8 cellular contexts compared by ENCODE assay signal in the genomic region with DNA sequence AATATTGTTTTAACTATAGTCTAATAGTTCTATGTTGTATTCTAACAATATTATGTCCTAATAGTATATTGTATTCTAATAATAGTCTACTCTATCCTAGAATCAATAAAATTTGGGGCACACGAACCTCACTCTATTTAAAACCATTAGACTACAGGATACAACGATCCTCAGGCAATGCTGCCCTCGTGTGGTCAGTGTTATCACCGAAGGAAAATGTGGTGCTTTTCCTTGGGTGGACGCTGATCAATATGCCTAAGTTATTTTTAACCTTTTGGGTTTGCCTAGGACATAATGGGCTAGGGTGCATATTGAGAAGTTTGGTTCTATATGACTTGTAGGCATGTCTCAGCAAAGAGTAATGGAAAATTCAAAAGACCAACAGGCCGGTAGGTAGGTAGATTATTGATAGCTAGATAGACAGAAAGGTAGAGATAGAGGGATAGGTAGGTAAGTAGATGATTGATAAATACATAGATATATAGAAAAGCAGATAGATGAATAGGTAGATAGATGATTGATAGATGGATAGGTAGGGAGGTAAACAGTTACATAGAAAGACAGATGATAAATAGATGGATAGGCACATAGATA.
DNase-seq lines count a peak whose midpoint lies in the region; ATAC-seq, FAIRE-seq and TF ChIP-seq lines count a peak whose summit lies in the region.

No MANE protein-coding gene starts in this region.

- intact Hi-C loops in MCF 10A (cut with micrococcal nuclease) (loop anchor here (1.0 to 2.0 kb wide), 3 partner anchors 90 to 603 kb away; no protein-coding TSS in a partner anchor), left colon (cut with DNase I, micrococcal nuclease) (no loop called here)

- no peaks in the 10 kb centered on the region for H3K27me3 Mint-ChIP-seq in MCF 10A (ENCODE audit: insufficient read depth, unreplicated experiment)

- POLR2A ChIA-PET in MCF 10A (lab: Yijun Ruan, JAX), result no interaction called here

- CTCF ChIA-PET in MCF 10A (lab: Yijun Ruan, JAX), result interaction anchor here (0.6 to 1.2 kb wide), 5 partner anchors 13 to 520 kb away, joined by 3 to 4 read pairs (median 3); no protein-coding TSS in a partner anchor

- peak; percentile 35 for TF ChIP-seq CTCF in GM12864 (IDR thresholded peaks at IDR 0.05; ENCODE audit: low read depth, low read length, missing control alignments)
- peak; percentile 67 for TF ChIP-seq CTCF in MCF 10A (IDR thresholded peaks at IDR 0.05; ENCODE audit: unreplicated experiment)

- DNase-seq in GM12864 (ENCODE audit: low read depth), result no peak
- DNase-seq in SJCRH30, result peak; percentile 29 to 80
- peak; percentile 72 for DNase-seq in MCF 10A (ENCODE audit: unreplicated experiment)
- DNase-seq in left colon, result peak in 1 of 2 donors; percentile 71
- DNase-seq in stimulated activated naive CD8-positive, alpha-beta T cell treated with anti-CD3 and anti-CD28 coated beads, Interleukin-15, Interleukin-2, amounts not matched to agents 100 U/mL and 50 U/mL, for 24 hours, result peak; percentile 21
- no peak for DNase-seq in NCI-H1436 treated with DMSO at 0.1 percent for 48 hours (lab: John Stamatoyannopoulos, UW)

- peaks cover 2% of the 10 kb centered on the region; the same call in 1 of the 2 replicates for H3K36me3 ChIP-seq in SJCRH30

- peaks cover 22% of the 10 kb centered on the region for H3K36me3 Mint-ChIP-seq in MCF 10A (ENCODE audit: insufficient read depth, unreplicated experiment)

- no peak overlapping the region for H3K4me3 Mint-ChIP-seq in MCF 10A (ENCODE audit: unreplicated experiment)

- no peaks in the 10 kb centered on the region for H3K9me3 Mint-ChIP-seq in MCF 10A (ENCODE audit: unreplicated experiment)

- no peaks in the 10 kb centered on the region for H3K27me3 ChIP-seq in SJCRH30

- no peak overlapping the region for H3K27ac ChIP-seq in SJCRH30

- H3K27ac Mint-ChIP-seq in MCF 10A (ENCODE audit: low read depth, unreplicated experiment), result no peak overlapping the region

- no peaks in the 10 kb centered on the region for H3K9me3 ChIP-seq in SJCRH30 (replicated peaks)

- FAIRE-seq in A204.1 (lab: Jason Lieb, UNC), result peak; percentile 93

- ATAC-seq in HG03354 (IDR thresholded peaks at IDR 0.05; ENCODE audit: poor library complexity, severe bottlenecking, unreplicated experiment), result peak; percentile 83
- ATAC-seq in left colon, result peak; percentile 61
- no peak for ATAC-seq in stimulated activated naive CD8-positive, alpha-beta T cell treated with anti-CD3 and anti-CD28 coated beads, Interleukin-15, Interleukin-2, amounts not matched to agents 100 U/mL and 50 U/mL, for 24 hours

- no peaks in the 10 kb centered on the region for H3K4me1 Mint-ChIP-seq in MCF 10A (ENCODE audit: insufficient read depth, unreplicated experiment)

- H3K4me1 ChIP-seq in SJCRH30, result no peaks in the 10 kb centered on the region

- H3K4me3 ChIP-seq in GM12864 (ENCODE audit: low read depth, low read length) (no peak overlapping the region), SJCRH30 (no peak overlapping the region)

- no TSS peak for BruUV-seq in MCF 10A (replicated peaks; lab: Mats Ljungman, UMichigan)

Comparison
In these comparisons a context has a peak if more than half of its experiments do, and no peak if none do; other contexts are left out.
1. DNase-seq: peak in SJCRH30 (2 of 2), MCF 10A (single experiment) and stimulated activated naive CD8-positive, alpha-beta T cell treated with anti-CD3 and anti-CD28 coated beads, Interleukin-15, Interleukin-2, amounts not matched to agents 100 U/mL and 50 U/mL, for 24 hours (single experiment); none in GM12864 (single experiment) and NCI-H1436 treated with DMSO at 0.1 percent for 48 hours (single experiment).